In genomic region chr12:128459067-128459466, GRCh38 we compare ENCODE assay signal across 15 cellular contexts.
A peak's percentile ranks its signal among the peaks of the same experiment; 100 is the strongest.
DNase-seq lines count a peak whose midpoint lies in the region; ATAC-seq and TF ChIP-seq lines count a peak whose summit lies in the region.
"Had no signal": no experiment of that assay in that cellular context is flagged by ENCODE, and none has a peak within 500 bp of the region (broad histone marks: within the 10 kb centered on the region; RNA-seq: fewer than 3 reads in every experiment).

No MANE protein-coding gene starts in this region.

- H3K4me1 ChIP-seq in HUES64 (ENCODE audit: insufficient read depth, low read length) (peaks cover 17% of the 10 kb centered on the region), heart left ventricle (no peaks in the 10 kb centered on the region), adrenal gland (replicated peaks in 1 of 2) (no peaks in the 10 kb centered on the region), right lobe of liver (no peaks in the 10 kb centered on the region)

- TF ChIP-seq POLR2A in heart left ventricle (IDR thresholded peaks at IDR 0.05) (no peak), adrenal gland (IDR thresholded peaks at IDR 0.05) (no peak), right lobe of liver (IDR thresholded peaks at IDR 0.05) (no peak)

- no CpG with 5 or more reads among the region's 1 CpG for WGBS in HUES64
- WGBS in heart left ventricle, 4 donors: 78 to 93% (median 91%) methylated on average over 1 of the region's 1 CpG
- 91 to 92% (median 92%) methylated on average over 1 of the region's 1 CpG for WGBS in adrenal gland, 4 donors
- no CpG with 5 or more reads among the region's 1 CpG for WGBS in right lobe of liver (ENCODE audit: insufficient coverage, low coverage, low lambda C conversion rate, missing lambda C conversion rate)

- H3K27ac ChIP-seq in HUES64 (ENCODE audit: low read depth, low read length) (peak overlapping the region; percentile 59; the same call in 1 of the 2 replicates), heart left ventricle (no peak overlapping the region), adrenal gland (no peak overlapping the region), right lobe of liver (no peak overlapping the region)
- H3K27ac ChIP-seq: 22Rv1 had no signal

- H3K9me3 ChIP-seq in HUES64 (ENCODE audit: insufficient read depth, low read depth, low read length) (no peaks in the 10 kb centered on the region), heart left ventricle (no peaks in the 10 kb centered on the region), adrenal gland (replicated peaks in 1 of 3) (no peaks in the 10 kb centered on the region), right lobe of liver (no peaks in the 10 kb centered on the region)

- TF ChIP-seq CTCF in heart left ventricle (IDR thresholded peaks at IDR 0.05): no peak
- TF ChIP-seq CTCF in adrenal gland (IDR thresholded peaks at IDR 0.05): no peak
- no peak for TF ChIP-seq CTCF in omental fat pad (IDR thresholded peaks at IDR 0.05)
- no peak for TF ChIP-seq CTCF in right lobe of liver (IDR thresholded peaks at IDR 0.05)

- DNase-seq in ELF-1 (ENCODE audit: low read depth, low spot score) (peak; percentile 20), iPS DF 19.7 (ENCODE audit: low read depth, low spot score) (peak; percentile 83), iPS-NIHi7 (ENCODE audit: extremely low spot score) (peak; percentile 20), heart left ventricle (no peak), adrenal gland (no peak), omental fat pad (ENCODE audit: low spot score) (no peak), right lobe of liver (no peak)
- DNase-seq: CD8-positive, alpha-beta T cell; COR-L47; DMS153; DMS79 treated with DMSO at 0.1 percent for 48 hours; EL; GDM1 had no signal

- ATAC-seq in heart left ventricle (no peak), omental fat pad (ENCODE audit: low FRiP score) (no peak), right lobe of liver (no peak)
- ATAC-seq: CD8-positive, alpha-beta T cell had no signal

- intact Hi-C loops in heart left ventricle (cut with DNase I): no loop called here
- intact Hi-C loops in adrenal gland (cut with DNase I): no loop called here
- intact Hi-C loops in right lobe of liver (cut with DNase I): no loop called here

- H3K36me3 ChIP-seq in HUES64 (ENCODE audit: insufficient read depth, low read length) (no peaks in the 10 kb centered on the region), heart left ventricle (no peaks in the 10 kb centered on the region), adrenal gland (replicated peaks in 1 of 2) (no peaks in the 10 kb centered on the region), right lobe of liver (no peaks in the 10 kb centered on the region)

- H3K9ac ChIP-seq in HUES64 (ENCODE audit: low read depth, low read length): no peak overlapping the region; the same call in 1 of the 2 replicates

- no peaks in the 10 kb centered on the region for H3K27me3 ChIP-seq in HUES64 (ENCODE audit: insufficient read depth, low read length)
- no peaks in the 10 kb centered on the region for H3K27me3 ChIP-seq in heart left ventricle
- H3K27me3 ChIP-seq in adrenal gland: no peaks in the 10 kb centered on the region
- no peaks in the 10 kb centered on the region for H3K27me3 ChIP-seq in right lobe of liver

- H3K4me3 ChIP-seq in HUES64 (ENCODE audit: low read length): peak overlapping the region; percentile 16; the same call in 1 of the 2 replicates
- no peak overlapping the region for H3K4me3 ChIP-seq in heart left ventricle
- H3K4me3 ChIP-seq in adrenal gland: no peak overlapping the region
- H3K4me3 ChIP-seq in right lobe of liver: no peak overlapping the region

Comparison
In these comparisons a context has a peak if more than half of its experiments do, and no peak if none do; other contexts are left out.
1. DNase-seq: peak in ELF-1 (single experiment), iPS DF 19.7 (single experiment) and iPS-NIHi7 (single experiment); none in heart left ventricle (0 of 5), adrenal gland (0 of 7), omental fat pad (single experiment) and right lobe of liver (0 of 3).